ENCODE assay signal across 15 cellular contexts in the genomic region with DNA sequence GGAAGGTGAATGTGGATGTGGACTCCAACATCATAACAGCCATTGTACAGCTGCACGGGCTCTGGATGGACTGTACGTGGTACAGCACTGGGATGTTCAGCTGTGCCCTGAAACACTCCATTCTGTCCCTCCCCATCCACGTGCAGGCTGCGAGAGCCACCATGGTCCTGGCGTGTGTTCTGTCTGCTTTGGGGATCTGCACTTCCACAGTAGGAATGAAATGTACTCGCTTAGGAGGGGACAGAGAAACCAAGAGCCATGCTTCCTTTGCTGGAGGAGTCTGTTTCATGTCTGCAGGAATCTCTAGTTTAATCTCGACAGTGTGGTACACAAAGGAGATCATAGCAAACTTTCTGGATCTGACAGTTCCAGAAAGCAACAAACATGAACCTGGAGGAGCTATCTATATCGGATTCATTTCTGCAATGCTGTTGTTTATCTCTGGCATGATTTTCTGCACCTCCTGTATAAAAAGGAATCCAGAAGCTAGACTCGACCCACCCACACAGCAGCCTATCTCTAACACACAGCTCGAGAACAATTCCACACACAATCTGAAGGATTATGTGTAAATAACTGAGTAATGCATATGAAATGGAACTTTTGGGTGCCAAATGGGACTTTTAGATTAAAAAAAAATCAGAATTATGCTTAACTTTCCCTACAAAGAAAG. TPM values are rescaled to one million over a fixed set of nuclear protein-coding genes. Genes with fewer than 3 reads are reported as not detected.
A peak's percentile ranks its signal among the peaks of the same experiment; 100 is the strongest.
DNase-seq lines count a peak whose midpoint lies in the region; ATAC-seq and TF ChIP-seq lines count a peak whose summit lies in the region.
"Had no signal": no experiment of that assay in that cellular context is flagged by ENCODE, and none has a peak within 500 bp of the region (broad histone marks: within the 10 kb centered on the region; RNA-seq: fewer than 3 reads in every experiment).

No MANE protein-coding gene starts in this region.

- CTCF ChIA-PET in GM10248 (lab: Yijun Ruan, JAX): interaction anchor here (1.1 to 3.1 kb wide), 5 partner anchors 8 to 31 kb away, joined by 3 to 18 read pairs (median 3); no protein-coding TSS in a partner anchor

- TF ChIP-seq CTCF in fibroblast of villous mesenchyme (IDR thresholded peaks at IDR 0.05; ENCODE audit: insufficient read depth, low read depth, low read length) (no peak), nephron progenitor cell (IDR thresholded peaks at IDR 0.05) (no peak), tibial artery (IDR thresholded peaks at IDR 0.05) (no peak), GM10248 (IDR thresholded peaks at IDR 0.05; ENCODE audit: control extremely low read depth, extremely low read depth, low read depth, missing control alignments) (no peak)

- no peaks in the 10 kb centered on the region for H3K9me3 ChIP-seq in tibial artery

- H3K27ac ChIP-seq in tibial artery: peak overlapping the region; percentile 22 to 62

- POLR2A ChIA-PET in GM10248 (lab: Yijun Ruan, JAX): no interaction called here

- H3K4me3 ChIP-seq in fibroblast of villous mesenchyme (ENCODE audit: low read depth, low read length): no peak overlapping the region
- no peak overlapping the region for H3K4me3 ChIP-seq in tibial artery

- no peak overlapping the region for H3K4me3 Mint-ChIP-seq in nephron progenitor cell
- H3K4me3 Mint-ChIP-seq: activated CD8-positive, alpha-beta T cell treated with anti-CD3 and anti-CD28 coated beads for 36 hours had no signal

- H3K4me1 ChIP-seq in tibial artery: peaks cover 0 to 56% (median 28%) of the 10 kb centered on the region in 4 donors

- H3K27ac Mint-ChIP-seq in nephron progenitor cell: peak overlapping the region; percentile 64
- H3K27ac Mint-ChIP-seq: activated CD8-positive, alpha-beta T cell treated with anti-CD3 and anti-CD28 coated beads for 36 hours had no signal

- H3K4me1 Mint-ChIP-seq in nephron progenitor cell: peaks cover 28% of the 10 kb centered on the region

- H3K9me3 Mint-ChIP-seq in nephron progenitor cell: no peaks in the 10 kb centered on the region
- H3K9me3 Mint-ChIP-seq: activated CD8-positive, alpha-beta T cell treated with anti-CD3 and anti-CD28 coated beads for 36 hours had no signal

- no peaks in the 10 kb centered on the region for H3K27me3 ChIP-seq in tibial artery

- peaks cover 0 to 11% (median 5%) of the 10 kb centered on the region in 3 donors for H3K36me3 ChIP-seq in tibial artery

- intact Hi-C loops in tibial artery (cut with DNase I; ENCODE audit: low total_unique reads): no loop called here
- intact Hi-C loops in posterior vena cava (cut with DNase I): no loop called here

- DNase-seq in fibroblast of villous mesenchyme (ENCODE audit: low read depth) (peak; percentile 20), nephron progenitor cell (no peak), tibial artery (no peak), GM10248 (ENCODE audit: extremely low spot score) (no peak), posterior vena cava (ENCODE audit: low spot score) (no peak)
- DNase-seq: activated CD8-positive, alpha-beta T cell treated with anti-CD3 and anti-CD28 coated beads for 36 hours; activated gamma-delta T cell treated with Interleukin-2 at 50 U/mL for 16 hours; HCEC 1CT; NCI-H1417 treated with DMSO at 0.1 percent for 48 hours; NCI-H526 treated with DMSO at 0.1 percent for 48 hours; T1000 had no signal

- peak; percentile 29 for ATAC-seq in SK-N-SH treated with all-trans-retinoic acid at 6 μM for 48 hours
- no peak for ATAC-seq in GM19395 (IDR thresholded peaks at IDR 0.05; ENCODE audit: unreplicated experiment)
- ATAC-seq in GM18502 (IDR thresholded peaks at IDR 0.05; ENCODE audit: poor library complexity, unreplicated experiment): no peak
- ATAC-seq: activated CD8-positive, alpha-beta T cell treated with anti-CD3 and anti-CD28 coated beads for 36 hours had no signal

- H3K36me3 Mint-ChIP-seq in nephron progenitor cell (ENCODE audit: low read depth): peaks cover 41% of the 10 kb centered on the region

- no peaks in the 10 kb centered on the region for H3K27me3 Mint-ChIP-seq in nephron progenitor cell (ENCODE audit: low read depth, poor library complexity)
- H3K27me3 Mint-ChIP-seq: activated CD8-positive, alpha-beta T cell treated with anti-CD3 and anti-CD28 coated beads for 36 hours had no signal

TF ChIP-seq in SK-N-SH treated with all-trans-retinoic acid at 6 μM for 48 hours, 23 proteins besides CTCF, POLR2A, EP300 and RAD21 (continues in another document):
- TF ChIP-seq ESRRG (CRISPR knock-in tag; IDR thresholded peaks at IDR 0.05): no peak
- TF ChIP-seq ISL1 (CRISPR knock-in tag; IDR thresholded peaks at IDR 0.05): no peak
- no peak for TF ChIP-seq ARNTL (CRISPR knock-in tag; IDR thresholded peaks at IDR 0.05; ENCODE audit: borderline replicate concordance, low read depth)
- no peak for TF ChIP-seq GLIS3 (CRISPR knock-in tag; IDR thresholded peaks at IDR 0.05)
- TF ChIP-seq TOX (CRISPR knock-in tag; IDR thresholded peaks at IDR 0.05; ENCODE audit: borderline replicate concordance): no peak
- TF ChIP-seq TCF4 (CRISPR knock-in tag; IDR thresholded peaks at IDR 0.05; ENCODE audit: borderline replicate concordance): peak; percentile 74
- TF ChIP-seq, protein P1, sequence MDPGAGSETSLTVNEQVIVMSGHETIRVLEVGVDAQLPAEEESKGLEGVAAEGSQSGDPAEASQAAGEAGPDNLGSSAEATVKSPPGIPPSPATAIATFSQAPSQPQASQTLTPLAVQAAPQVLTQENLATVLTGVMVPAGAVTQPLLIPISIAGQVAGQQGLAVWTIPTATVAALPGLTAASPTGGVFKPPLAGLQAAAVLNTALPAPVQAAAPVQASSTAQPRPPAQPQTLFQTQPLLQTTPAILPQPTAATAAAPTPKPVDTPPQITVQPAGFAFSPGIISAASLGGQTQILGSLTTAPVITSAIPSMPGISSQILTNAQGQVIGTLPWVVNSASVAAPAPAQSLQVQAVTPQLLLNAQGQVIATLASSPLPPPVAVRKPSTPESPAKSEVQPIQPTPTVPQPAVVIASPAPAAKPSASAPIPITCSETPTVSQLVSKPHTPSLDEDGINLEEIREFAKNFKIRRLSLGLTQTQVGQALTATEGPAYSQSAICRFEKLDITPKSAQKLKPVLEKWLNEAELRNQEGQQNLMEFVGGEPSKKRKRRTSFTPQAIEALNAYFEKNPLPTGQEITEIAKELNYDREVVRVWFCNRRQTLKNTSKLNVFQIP (CRISPR knock-in tag; IDR thresholded peaks at IDR 0.05; ENCODE audit: borderline replicate concordance, low read depth): no peak
- TF ChIP-seq, protein P2, sequence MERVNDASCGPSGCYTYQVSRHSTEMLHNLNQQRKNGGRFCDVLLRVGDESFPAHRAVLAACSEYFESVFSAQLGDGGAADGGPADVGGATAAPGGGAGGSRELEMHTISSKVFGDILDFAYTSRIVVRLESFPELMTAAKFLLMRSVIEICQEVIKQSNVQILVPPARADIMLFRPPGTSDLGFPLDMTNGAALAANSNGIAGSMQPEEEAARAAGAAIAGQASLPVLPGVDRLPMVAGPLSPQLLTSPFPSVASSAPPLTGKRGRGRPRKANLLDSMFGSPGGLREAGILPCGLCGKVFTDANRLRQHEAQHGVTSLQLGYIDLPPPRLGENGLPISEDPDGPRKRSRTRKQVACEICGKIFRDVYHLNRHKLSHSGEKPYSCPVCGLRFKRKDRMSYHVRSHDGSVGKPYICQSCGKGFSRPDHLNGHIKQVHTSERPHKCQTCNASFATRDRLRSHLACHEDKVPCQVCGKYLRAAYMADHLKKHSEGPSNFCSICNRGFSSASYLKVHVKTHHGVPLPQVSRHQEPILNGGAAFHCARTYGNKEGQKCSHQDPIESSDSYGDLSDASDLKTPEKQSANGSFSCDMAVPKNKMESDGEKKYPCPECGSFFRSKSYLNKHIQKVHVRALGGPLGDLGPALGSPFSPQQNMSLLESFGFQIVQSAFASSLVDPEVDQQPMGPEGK (CRISPR knock-in tag; IDR thresholded peaks at IDR 0.05; ENCODE audit: borderline replicate concordance): no peak
- 0 out of 2 replicates have a peak, but pooled peaks have one; percentile 39 for TF ChIP-seq ZNF565 (CRISPR knock-in tag; conservative IDR thresholded peaks at IDR 0.05; ENCODE audit: low read depth)
- TF ChIP-seq, protein P3, sequence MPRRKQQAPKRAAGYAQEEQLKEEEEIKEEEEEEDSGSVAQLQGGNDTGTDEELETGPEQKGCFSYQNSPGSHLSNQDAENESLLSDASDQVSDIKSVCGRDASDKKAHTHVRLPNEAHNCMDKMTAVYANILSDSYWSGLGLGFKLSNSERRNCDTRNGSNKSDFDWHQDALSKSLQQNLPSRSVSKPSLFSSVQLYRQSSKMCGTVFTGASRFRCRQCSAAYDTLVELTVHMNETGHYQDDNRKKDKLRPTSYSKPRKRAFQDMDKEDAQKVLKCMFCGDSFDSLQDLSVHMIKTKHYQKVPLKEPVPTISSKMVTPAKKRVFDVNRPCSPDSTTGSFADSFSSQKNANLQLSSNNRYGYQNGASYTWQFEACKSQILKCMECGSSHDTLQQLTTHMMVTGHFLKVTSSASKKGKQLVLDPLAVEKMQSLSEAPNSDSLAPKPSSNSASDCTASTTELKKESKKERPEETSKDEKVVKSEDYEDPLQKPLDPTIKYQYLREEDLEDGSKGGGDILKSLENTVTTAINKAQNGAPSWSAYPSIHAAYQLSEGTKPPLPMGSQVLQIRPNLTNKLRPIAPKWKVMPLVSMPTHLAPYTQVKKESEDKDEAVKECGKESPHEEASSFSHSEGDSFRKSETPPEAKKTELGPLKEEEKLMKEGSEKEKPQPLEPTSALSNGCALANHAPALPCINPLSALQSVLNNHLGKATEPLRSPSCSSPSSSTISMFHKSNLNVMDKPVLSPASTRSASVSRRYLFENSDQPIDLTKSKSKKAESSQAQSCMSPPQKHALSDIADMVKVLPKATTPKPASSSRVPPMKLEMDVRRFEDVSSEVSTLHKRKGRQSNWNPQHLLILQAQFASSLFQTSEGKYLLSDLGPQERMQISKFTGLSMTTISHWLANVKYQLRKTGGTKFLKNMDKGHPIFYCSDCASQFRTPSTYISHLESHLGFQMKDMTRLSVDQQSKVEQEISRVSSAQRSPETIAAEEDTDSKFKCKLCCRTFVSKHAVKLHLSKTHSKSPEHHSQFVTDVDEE (CRISPR knock-in tag; IDR thresholded peaks at IDR 0.05): peak; percentile 74; the same call in 1 of the 2 replicates
- peak; percentile 68; the same call in 1 of the 2 replicates for TF ChIP-seq ZNF70 (CRISPR knock-in tag; IDR thresholded peaks at IDR 0.05)

RNA-seq across cellular contexts. Expression of a gene that starts 12.1 kb away (rescaled TPM):
- total RNA-seq in fibroblast of villous mesenchyme (not detected in 2 replicates), posterior vena cava (not detected)
- total RNA-seq: activated CD8-positive, alpha-beta T cell treated with anti-CD3 and anti-CD28 coated beads for 36 hours; kidney epithelial cell had no signal

RNA-seq across cellular contexts. Expression of a gene that starts 38.3 kb away (rescaled TPM):
- 29.0 and 29.8 TPM in 2 replicates for total RNA-seq in fibroblast of villous mesenchyme
- total RNA-seq in posterior vena cava: 10 to 100 TPM; 18.6 to 19.2 TPM
